In genomic region chr4:25913056-25913850, GRCh38 we compare ENCODE assay signal across 8 cellular contexts. TPM values are rescaled to one million over a fixed set of nuclear protein-coding genes. Genes with fewer than 3 reads are reported as not detected.
DNase-seq lines count a peak whose midpoint lies in the region; ATAC-seq and TF ChIP-seq lines count a peak whose summit lies in the region.

No MANE protein-coding gene starts in this region.

- no peaks in the 10 kb centered on the region for H3K9me3 ChIP-seq in BLaER1
- no peaks in the 10 kb centered on the region for H3K9me3 ChIP-seq in duodenal mucosa (ENCODE audit: control insufficient read depth in 1 of 2, low read length in 2 of 2)
- H3K9me3 ChIP-seq in mesodermal cell (ENCODE audit: control insufficient read depth, low read length), result peaks cover 9% of the 10 kb centered on the region

- no peaks in the 10 kb centered on the region for H4K20me1 ChIP-seq in BLaER1

- H3K27ac ChIP-seq in BLaER1 (peak overlapping the region; percentile 15; the same call in 1 of the 2 replicates), duodenal mucosa (ENCODE audit: low read depth, low read length) (no peak overlapping the region), mesodermal cell (ENCODE audit: low read depth, low read length, severe bottlenecking) (peak overlapping the region; percentile 55), temporal lobe (ENCODE audit: low read depth, low read length) (peak overlapping the region; percentile 60)

- peaks cover 18% of the 10 kb centered on the region for H3K4me1 ChIP-seq in BLaER1
- H3K4me1 ChIP-seq in duodenal mucosa (ENCODE audit: control insufficient read depth in 1 of 2, insufficient read depth in 2 of 2, low read length in 2 of 2), result peaks cover 17 to 25% of the 10 kb centered on the region in 2 donors
- no peaks in the 10 kb centered on the region for H3K4me1 ChIP-seq in mesodermal cell (ENCODE audit: control insufficient read depth, insufficient read depth, low read length, poor library complexity, severe bottlenecking)

- peaks cover 4% of the 10 kb centered on the region; the same call in 1 of the 2 replicates for H3K36me3 ChIP-seq in BLaER1
- peaks cover 0 to 4% of the 10 kb centered on the region in 2 donors for H3K36me3 ChIP-seq in duodenal mucosa (ENCODE audit: control insufficient read depth in 1 of 2, insufficient read depth in 2 of 2, low read length in 2 of 2)
- H3K36me3 ChIP-seq in mesodermal cell (ENCODE audit: control insufficient read depth, insufficient read depth, low read length), result peaks cover 3% of the 10 kb centered on the region

- peak overlapping the region; percentile 83 for H3K4me2 ChIP-seq in BLaER1

- H3K4me3 ChIP-seq in BLaER1 (peak overlapping the region; percentile 78), WI38 (ENCODE audit: low read depth, low read length) (peak overlapping the region; percentile 78), duodenal mucosa (ENCODE audit: low read depth in 1 of 2, low read length in 2 of 2) (peak overlapping the region; percentile 87 to 89), mesodermal cell (ENCODE audit: extremely low read depth, insufficient read depth, low read length, poor library complexity, severe bottlenecking) (peak overlapping the region; percentile 63)

- H3K9ac ChIP-seq in BLaER1 (peak overlapping the region; percentile 84), duodenal mucosa (ENCODE audit: low read depth in 1 of 2, low read length in 2 of 2) (peak overlapping the region; percentile 79 to 80)

- ATAC-seq in HG03280 (IDR thresholded peaks at IDR 0.05; ENCODE audit: unreplicated experiment), result peak; percentile 10

- 17 to 35% methylated on average over 6 to 19 of the region's 26 CpGs for WGBS in mesodermal cell (ENCODE audit: insufficient coverage in 2 of 2), 2 experiments

- DNase-seq in GM19238 (ENCODE audit: insufficient read length, low spot score), result peak; percentile 27
- no peak for DNase-seq in RKO (ENCODE audit: low spot score)

- TF ChIP-seq CTCF in WI38 (IDR thresholded peaks at IDR 0.05; ENCODE audit: low read depth, low read length), result no peak

- H3K27me3 ChIP-seq in BLaER1, result peaks cover 13% of the 10 kb centered on the region
- no peaks in the 10 kb centered on the region for H3K27me3 ChIP-seq in duodenal mucosa (ENCODE audit: control insufficient read depth in 1 of 2, insufficient read depth in 2 of 2, low read length in 2 of 2)

RNA-seq across cellular contexts. Expression of gene SMIM20, which starts 0.8 kb away (rescaled TPM):
- 48.3 TPM for polyA plus RNA-seq in mesodermal cell (2013, experiment 1 of 2)
- 45.7 TPM for polyA plus RNA-seq in mesodermal cell (2013, experiment 2 of 2)
- 17.0 TPM for total RNA-seq in temporal lobe

RNA-seq across cellular contexts. Expression of gene SEL1L3, which starts 50.5 kb away (rescaled TPM):
- polyA plus RNA-seq in mesodermal cell (2013, experiment 1 of 2), result 20.8 TPM
- 15.9 TPM for polyA plus RNA-seq in mesodermal cell (2013, experiment 2 of 2)
- total RNA-seq in temporal lobe, result 82.4 TPM
